Comparison of ENCODE assay signal across 1 cellular context in genomic region chr12:123601602-123602489, GRCh38.
TF ChIP-seq lines count a peak whose summit lies in the region.

TSS of gene DDX55 (plus strand) at chr12:123602099. CDS start at chr12:123602149, 50 bp downstream.

TF ChIP-seq in K562, 482 proteins besides CTCF, POLR2A, EP300 and RAD21 (continued from another document and continues in another):
- TF ChIP-seq PCBP2 (IDR thresholded peaks at IDR 0.05; ENCODE audit: low read depth, low read length, poor library complexity, severe bottlenecking) (no peak), NRF1 (conservative IDR thresholded peaks at IDR 0.05 in 1 of 2, IDR thresholded peaks at IDR 0.05 in 1 of 2) (peak; percentile 33 to 50; a peak in 3 of 4 replicates), GTF2B (IDR thresholded peaks at IDR 0.05; ENCODE audit: extremely low read depth, insufficient read length) (no peak), ATF1 (CRISPR knock-in tag; IDR thresholded peaks at IDR 0.05) (peak; percentile 87), ATF1 (tag; IDR thresholded peaks at IDR 0.05) (peak; percentile 95), MED1 (CRISPR knock-in tag; IDR thresholded peaks at IDR 0.05; ENCODE audit: borderline replicate concordance) (no peak), CREM (IDR thresholded peaks at IDR 0.05; ENCODE audit: low read depth) (peak; percentile 98), CEBPB (tag; IDR thresholded peaks at IDR 0.05) (no peak), FOXO4 (CRISPR knock-in tag; IDR thresholded peaks at IDR 0.05) (0 out of 2 replicates have a peak, but pooled peaks have one; percentile 26), GTF3C2 (IDR thresholded peaks at IDR 0.05; ENCODE audit: borderline replicate concordance, extremely low read depth, insufficient read length) (no peak), PTTG1 (tag; IDR thresholded peaks at IDR 0.05; ENCODE audit: low read depth) (no peak), NBN (IDR thresholded peaks at IDR 0.05; ENCODE audit: low read depth) (0 out of 2 replicates have a peak, but pooled peaks have one; percentile 62), ELF2 (CRISPR knock-in tag; IDR thresholded peaks at IDR 0.05) (peak; percentile 96), RBM34 (IDR thresholded peaks at IDR 0.05; ENCODE audit: borderline replicate concordance, insufficient read depth, low read length) (no peak; the same call in 1 of the 2 replicates), DPF2 (IDR thresholded peaks at IDR 0.05) (no peak), CBX3 (IDR thresholded peaks at IDR 0.05; ENCODE audit: borderline replicate concordance in 1 of 2, low read length in 2 of 2) (peak in 1 of 2 experiments; percentile 71; a peak in 1 of 3 replicates), DDX20 (tag; IDR thresholded peaks at IDR 0.05; ENCODE audit: low read depth) (no peak), ZNF212 (CRISPR knock-in tag; IDR thresholded peaks at IDR 0.05) (peak; percentile 46; the same call in 1 of the 2 replicates), RREB1 (CRISPR knock-in tag; IDR thresholded peaks at IDR 0.05) (peak; percentile 91), PYGO2 (tag; IDR thresholded peaks at IDR 0.05) (no peak), HCFC1 (IDR thresholded peaks at IDR 0.05; ENCODE audit: low read depth, low read length) (peak; percentile 92), KDM2B (CRISPR knock-in tag; IDR thresholded peaks at IDR 0.05) (no peak; the same call in 1 of the 2 replicates), RFX5 (IDR thresholded peaks at IDR 0.05; ENCODE audit: low read depth, low read length) (no peak), ETS1 (conservative IDR thresholded peaks at IDR 0.05; ENCODE audit: control insufficient read depth, low read depth, low read length) (peak; percentile 80), GABPB1 (CRISPR knock-in tag; IDR thresholded peaks at IDR 0.05) (peak; percentile 100), MAFF (IDR thresholded peaks at IDR 0.05; ENCODE audit: low read length) (no peak), MCM3 (IDR thresholded peaks at IDR 0.05) (no peak), SIX5 (IDR thresholded peaks at IDR 0.05; ENCODE audit: borderline replicate concordance in 1 of 2, insufficient read depth in 1 of 2, low read depth in 1 of 2, low read length in 2 of 2) (peak; percentile 69 to 70; a peak in 3 of 4 replicates), HMGN3 (IDR thresholded peaks at IDR 0.05; ENCODE audit: borderline replicate concordance, extremely low read depth, insufficient read length, low read depth, low read length) (peak; percentile 91), GABPB2 (CRISPR knock-in tag; conservative IDR thresholded peaks at IDR 0.05) (no peak), FOXK1 (CRISPR knock-in tag; IDR thresholded peaks at IDR 0.05; ENCODE audit: borderline replicate concordance) (0 out of 2 replicates have a peak, but pooled peaks have one; percentile 47), ZNF507 (tag; conservative IDR thresholded peaks at IDR 0.05) (no peak), HBP1 (CRISPR knock-in tag; IDR thresholded peaks at IDR 0.05) (peak; percentile 94), CBFA2T2 (conservative IDR thresholded peaks at IDR 0.05) (peak; percentile 23), USF2 (CRISPR knock-in tag; IDR thresholded peaks at IDR 0.05) (peak; percentile 77), ZNF592 (IDR thresholded peaks at IDR 0.05) (peak; percentile 72), BMI1 (IDR thresholded peaks at IDR 0.05; ENCODE audit: low read length) (no peak), KAT7 (CRISPR knock-in tag; IDR thresholded peaks at IDR 0.05; ENCODE audit: borderline replicate concordance) (peak; percentile 100), SFPQ (IDR thresholded peaks at IDR 0.05; ENCODE audit: low read depth, low read length) (no peak), HMG20B (CRISPR knock-in tag; IDR thresholded peaks at IDR 0.05) (no peak), PTRF (tag; IDR thresholded peaks at IDR 0.05) (no peak)
